In genomic region chr1:152036316-152037216, GRCh38 we compare ENCODE assay signal across 8 cellular contexts. TPM values are rescaled to one million over a fixed set of nuclear protein-coding genes. Genes with fewer than 3 reads are reported as not detected.
DNase-seq lines count a peak whose midpoint lies in the region; ATAC-seq and TF ChIP-seq lines count a peak whose summit lies in the region.

TSS of gene S100A11 (minus strand) at chr1:152037004. CDS start at chr1:152036915, 89 bp downstream.

- peak within 1 kb of the TSS; percentile 96 for H3K4me2 ChIP-seq in fibroblast of lung (ENCODE audit: extremely low read depth, insufficient read depth, low read length)

- H2AFZ ChIP-seq in fibroblast of lung (ENCODE audit: low read length), result peak within 1 kb of the TSS; percentile 42

- H3K9me3 Mint-ChIP-seq in natural killer cell, result no peaks in the 10 kb centered on the region
- no peaks in the 10 kb centered on the region for H3K9me3 Mint-ChIP-seq in stimulated activated naive CD8-positive, alpha-beta T cell treated with anti-CD3 and anti-CD28 coated beads, Interleukin-15, Interleukin-2, amounts not matched to agents 100 ng/mL and 50 ng/mL, for 24 hours

- H3K36me3 ChIP-seq in fibroblast of lung (ENCODE audit: control insufficient read depth, insufficient read depth, low read length), result peaks cover 9% of the 10 kb centered on the region

- H3K4me3 Mint-ChIP-seq in natural killer cell, result peak within 1 kb of the TSS; percentile 96
- H3K4me3 Mint-ChIP-seq in stimulated activated naive CD8-positive, alpha-beta T cell treated with anti-CD3 and anti-CD28 coated beads, Interleukin-15, Interleukin-2, amounts not matched to agents 100 ng/mL and 50 ng/mL, for 24 hours, result peak within 1 kb of the TSS; percentile 98

- H3K27ac Mint-ChIP-seq in natural killer cell, result peak within 1 kb of the TSS; percentile 79 to 92
- peak within 1 kb of the TSS; percentile 97 for H3K27ac Mint-ChIP-seq in stimulated activated naive CD8-positive, alpha-beta T cell treated with anti-CD3 and anti-CD28 coated beads, Interleukin-15, Interleukin-2, amounts not matched to agents 100 ng/mL and 50 ng/mL, for 24 hours

- DNase-seq in GM12865 (ENCODE audit: low read depth), result peak; percentile 63
- peak; percentile 94 for DNase-seq in RPMI8226
- peak; percentile 44 to 57 for DNase-seq in activated T-helper 1 cell treated with anti-CD3 and anti-CD28 coated beads, Interleukin-2, amount 50 U/mL, for 16 hours (ENCODE audit: low read depth in 1 of 2, low spot score in 1 of 2)
- peak; percentile 82 to 87 for DNase-seq in fibroblast of lung (ENCODE audit: low read depth in 2 of 2)
- peak; percentile 63 for DNase-seq in natural killer cell
- DNase-seq in NCI-H345 (lab: John Stamatoyannopoulos, UW), result no peak

- H3K79me2 ChIP-seq in fibroblast of lung (ENCODE audit: control insufficient read depth, insufficient read depth, low read length), result peaks cover 36% of the 10 kb centered on the region

- peak within 1 kb of the TSS; percentile 76 for H3K4me3 ChIP-seq in GM12865 (ENCODE audit: low read depth, low read length)
- peak within 1 kb of the TSS; percentile 68 to 95 (median 88) for H3K4me3 ChIP-seq in fibroblast of lung (replicated peaks in 1 of 4; ENCODE audit: control extremely low read depth in 1 of 4, insufficient read depth in 1 of 4, low read depth in 3 of 4, low read length in 4 of 4)

- TF ChIP-seq CTCF in GM12865 (IDR thresholded peaks at IDR 0.05; ENCODE audit: insufficient read depth, low read depth, low read length, missing control alignments), result no peak
- TF ChIP-seq CTCF in fibroblast of lung (conservative IDR thresholded peaks at IDR 0.05 in 1 of 2, IDR thresholded peaks at IDR 0.05 in 1 of 2; ENCODE audit: low read depth in 1 of 2, low read length in 2 of 2), result no peak
- TF ChIP-seq CTCF in natural killer cell (IDR thresholded peaks at IDR 0.05), result no peak

- peaks cover 7% of the 10 kb centered on the region for H3K36me3 Mint-ChIP-seq in natural killer cell
- H3K36me3 Mint-ChIP-seq in stimulated activated naive CD8-positive, alpha-beta T cell treated with anti-CD3 and anti-CD28 coated beads, Interleukin-15, Interleukin-2, amounts not matched to agents 100 ng/mL and 50 ng/mL, for 24 hours (ENCODE audit: low read depth), result peaks cover 32% of the 10 kb centered on the region

- peak; percentile 64 for ATAC-seq in HG03039 (IDR thresholded peaks at IDR 0.05; ENCODE audit: unreplicated experiment)
- peak; percentile 69 to 79 (median 70) for ATAC-seq in natural killer cell

- H4K20me1 ChIP-seq in fibroblast of lung (ENCODE audit: control insufficient read depth, extremely low read depth, insufficient read depth, low read length), result peaks cover 2% of the 10 kb centered on the region

- H3K27me3 Mint-ChIP-seq in natural killer cell (ENCODE audit: low read depth in 2 of 2), result no peaks in the 10 kb centered on the region
- no peaks in the 10 kb centered on the region for H3K27me3 Mint-ChIP-seq in stimulated activated naive CD8-positive, alpha-beta T cell treated with anti-CD3 and anti-CD28 coated beads, Interleukin-15, Interleukin-2, amounts not matched to agents 100 ng/mL and 50 ng/mL, for 24 hours

- H3K4me1 ChIP-seq in fibroblast of lung (ENCODE audit: control insufficient read depth, extremely low read depth, insufficient read depth, low read length), result peaks cover 5% of the 10 kb centered on the region

- peak within 1 kb of the TSS; percentile 90 for H3K27ac ChIP-seq in fibroblast of lung (ENCODE audit: insufficient read depth, low read length)

- H3K9ac ChIP-seq in fibroblast of lung (ENCODE audit: insufficient read depth, low read length), result peak within 1 kb of the TSS; percentile 88

- H3K9me3 ChIP-seq in fibroblast of lung (ENCODE audit: control insufficient read depth, insufficient read depth, low read depth, low read length), result no peaks in the 10 kb centered on the region

- peaks cover 8% of the 10 kb centered on the region for H3K27me3 ChIP-seq in fibroblast of lung (ENCODE audit: control insufficient read depth, insufficient read depth, low read length)

- H3K4me1 Mint-ChIP-seq in natural killer cell, result peaks cover 23 to 25% of the 10 kb centered on the region in 2 donors
- H3K4me1 Mint-ChIP-seq in stimulated activated naive CD8-positive, alpha-beta T cell treated with anti-CD3 and anti-CD28 coated beads, Interleukin-15, Interleukin-2, amounts not matched to agents 100 ng/mL and 50 ng/mL, for 24 hours (ENCODE audit: low read depth), result peaks cover 40% of the 10 kb centered on the region

- intact Hi-C loops in natural killer cell (cut with micrococcal nuclease), result loop anchor here (1.0 kb wide), 1 partner anchor 12 kb away; no protein-coding TSS in a partner anchor

RNA-seq across cellular contexts. Expression of gene S100A11, which starts in this region (rescaled TPM):
- total RNA-seq in fibroblast of lung, result 21.3 and 55.8 TPM in 2 replicates
- 1,144 and 1,638 TPM in 2 replicates for polyA plus RNA-seq in fibroblast of lung
- polyA plus RNA-seq in fibroblast of lung (2012), result 1,472 and 1,736 TPM in 2 replicates
- 1,039 and 1,175 TPM in 2 replicates for polyA minus RNA-seq in fibroblast of lung (ENCODE audit: low replicate concordance)
- total RNA-seq in natural killer cell, result 100 to 1,000 TPM in 1 of 3 donors, 10 to 100 TPM in 2; 70.5 to 114 (median 88.9) TPM
